Comparison of ENCODE assay signal across 9 cellular contexts in the genomic region with DNA sequence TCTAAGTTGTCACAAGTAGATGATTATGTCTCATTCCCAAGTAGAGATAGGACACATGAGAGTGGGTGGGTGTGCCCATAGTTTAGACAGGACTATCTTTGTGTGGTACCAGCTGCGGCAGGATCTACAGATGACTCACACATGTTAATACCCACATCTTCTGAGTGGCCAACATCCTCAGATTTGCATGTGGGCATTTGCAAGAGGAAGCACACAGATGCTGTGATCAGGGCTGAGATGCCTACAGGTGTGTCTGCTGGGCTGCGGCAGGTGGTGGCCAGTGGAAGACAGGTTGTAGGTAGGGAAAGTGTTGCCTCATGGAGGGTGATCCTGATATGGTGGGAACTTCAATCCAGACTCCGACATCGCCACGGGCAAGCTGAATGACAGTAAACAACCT. TPM values are rescaled to one million over a fixed set of nuclear protein-coding genes. Genes with fewer than 3 reads are reported as not detected.
DNase-seq lines count a peak whose midpoint lies in the region; ATAC-seq, FAIRE-seq and TF ChIP-seq lines count a peak whose summit lies in the region.
"Had no signal": no experiment of that assay in that cellular context is flagged by ENCODE, and none has a peak within 500 bp of the region (broad histone marks: within the 10 kb centered on the region; RNA-seq: fewer than 3 reads in every experiment).

No MANE protein-coding gene starts in this region.

- DNase-seq in T-cell, result peak in 10 of 34 experiments; percentile 13 to 37 (median 26)
- no peak for DNase-seq in omental fat pad (ENCODE audit: low spot score)
- DNase-seq in HTR-8/SVneo (ENCODE audit: insufficient read length, low spot score), result no peak
- DNase-seq in heart left ventricle, result no peak
- no peak for DNase-seq in NCI-H1694 treated with DMSO at 0.1 percent for 48 hours (lab: John Stamatoyannopoulos, UW)
- DNase-seq in osteocyte (ENCODE audit: extremely low spot score, unreplicated experiment), result no peak
- DNase-seq: NCI-H510A treated with DMSO at 0.1 percent for 48 hours had no signal

- H3K4me1 Mint-ChIP-seq in T-cell (peaks cover 53 to 70% (median 65%) of the 10 kb centered on the region in 3 donors), osteocyte (ENCODE audit: unreplicated experiment) (peaks cover 59% of the 10 kb centered on the region)

- no peaks in the 10 kb centered on the region for H3K36me3 ChIP-seq in heart left ventricle

- H3K36me3 Mint-ChIP-seq in T-cell, result no peaks in the 10 kb centered on the region
- no peaks in the 10 kb centered on the region for H3K36me3 Mint-ChIP-seq in osteocyte (ENCODE audit: unreplicated experiment)

- intact Hi-C loops in heart left ventricle (cut with DNase I), result no loop called here

- TF ChIP-seq CTCF in omental fat pad (IDR thresholded peaks at IDR 0.05), result no peak
- no peak for TF ChIP-seq CTCF in heart left ventricle (IDR thresholded peaks at IDR 0.05)
- TF ChIP-seq CTCF in osteocyte (IDR thresholded peaks at IDR 0.05), result no peak

- no peak overlapping the region for H3K4me3 ChIP-seq in heart left ventricle

- no peaks in the 10 kb centered on the region for H3K9me3 ChIP-seq in heart left ventricle

- 92 to 96% (median 93%) methylated on average over 5 of the region's 5 CpGs for WGBS in heart left ventricle, 4 donors

- POLR2A ChIA-PET in T-cell (lab: Charles Lee), result no interaction called here

- H3K27ac ChIP-seq in heart left ventricle, result no peak overlapping the region

- ATAC-seq in GM18907 (IDR thresholded peaks at IDR 0.05; ENCODE audit: unreplicated experiment), result peak; percentile 89
- ATAC-seq in HG02840 (IDR thresholded peaks at IDR 0.05; ENCODE audit: low FRiP score, unreplicated experiment), result peak; percentile 45
- peak in 3 of 4 experiments; percentile 51 to 68 (median 62) for ATAC-seq in T-cell (replicated peaks in 1 of 4)
- peak; percentile 42 for ATAC-seq in omental fat pad (ENCODE audit: low FRiP score)
- no peak for ATAC-seq in heart left ventricle

- no peaks in the 10 kb centered on the region for H3K27me3 Mint-ChIP-seq in T-cell
- H3K27me3 Mint-ChIP-seq in osteocyte (ENCODE audit: unreplicated experiment), result no peaks in the 10 kb centered on the region

- H3K4me3 Mint-ChIP-seq in T-cell, result peak overlapping the region; percentile 67 to 80 (median 78)
- H3K4me3 Mint-ChIP-seq in osteocyte (ENCODE audit: unreplicated experiment), result no peak overlapping the region

- no peak for FAIRE-seq in HTR-8/SVneo (lab: Jason Lieb, UNC)

- no peak for TF ChIP-seq POLR2A in heart left ventricle (IDR thresholded peaks at IDR 0.05)

- H3K9me3 Mint-ChIP-seq in T-cell (no peaks in the 10 kb centered on the region), osteocyte (ENCODE audit: unreplicated experiment) (no peaks in the 10 kb centered on the region)

- CTCF ChIA-PET in T-cell (lab: Charles Lee), result no interaction called here

- no peaks in the 10 kb centered on the region for H3K27me3 ChIP-seq in heart left ventricle

- peaks cover 0 to 82% (median 58%) of the 10 kb centered on the region in 12 donors for H3K4me1 ChIP-seq in heart left ventricle

- H3K27ac Mint-ChIP-seq in T-cell, result peak overlapping the region; percentile 89 to 90
- H3K27ac Mint-ChIP-seq in osteocyte (ENCODE audit: unreplicated experiment), result no peak overlapping the region

RNA-seq across cellular contexts. Expression of a gene that starts 50.8 kb away (rescaled TPM):
- total RNA-seq in T-cell, result 100 to 1,000 TPM; 130 to 247 (median 164) TPM
- total RNA-seq in omental fat pad, result 100 to 1,000 TPM; 172 to 283 (median 226) TPM
- total RNA-seq in heart left ventricle, result 100 to 1,000 TPM in 3 of 9 donors, 10 to 100 TPM in 6; 69.3 to 129 (median 86.0) TPM
- polyA plus RNA-seq in heart left ventricle, result 10 to 100 TPM; 13.9 to 28.8 TPM
- total RNA-seq in osteocyte, result 144 and 152 TPM in 2 replicates

Comparison
In these comparisons a context has a peak if more than half of its experiments do, and no peak if none do; other contexts are left out.
1. ATAC-seq: peak in GM18907 (single experiment), HG02840 (single experiment), T-cell (3 of 4) and omental fat pad (single experiment); none in heart left ventricle (0 of 4).